ENCODE assay signal across 8 cellular contexts in genomic region chr6:12011276-12012112, GRCh38. TPM values are rescaled to one million over a fixed set of nuclear protein-coding genes. Genes with fewer than 3 reads are reported as not detected.
DNase-seq lines count a peak whose midpoint lies in the region; ATAC-seq and TF ChIP-seq lines count a peak whose summit lies in the region.

No MANE protein-coding gene starts in this region.

- H2AK9ac ChIP-seq in IMR-90 (replicated peaks; ENCODE audit: low read depth, low read length, poor library complexity), result no peak overlapping the region

- H3K14ac ChIP-seq in IMR-90 (replicated peaks; ENCODE audit: low read depth, low read length), result no peak overlapping the region

- H3K4me3 ChIP-seq in IMR-90 (ENCODE audit: insufficient read depth, low read depth, low read length), result peak overlapping the region; percentile 76
- peak overlapping the region; percentile 85 for H3K4me3 ChIP-seq in epithelial cell of esophagus (ENCODE audit: low read length)
- peak overlapping the region; percentile 62 to 79 for H3K4me3 ChIP-seq in mucosa of rectum (ENCODE audit: low read length in 2 of 2)

- H3K9me3 ChIP-seq in IMR-90 (ENCODE audit: control insufficient read depth, insufficient read depth, low read length), result peaks cover 2% of the 10 kb centered on the region; the same call in 1 of the 2 replicates
- no peaks in the 10 kb centered on the region for H3K9me3 ChIP-seq in mucosa of rectum (ENCODE audit: control insufficient read depth in 2 of 2, low read length in 2 of 2)

- H2BK120ac ChIP-seq in IMR-90 (ENCODE audit: low read depth, low read length), result no peak overlapping the region

- in situ Hi-C loops in IMR-90 (cut with MboI; ENCODE audit: low sequenced_read_pairs), result loop anchor here (10.0 kb wide), 1 partner anchor 427 kb away; no protein-coding TSS in a partner anchor

- POLR2A ChIA-PET in IMR-90 (lab: Charles Lee; ENCODE audit: unreplicated experiment), result no interaction called here

- 0% methylated on average over 16 of the region's 108 CpGs; no CpG with 5 or more reads in 1 of the 2 experiments for WGBS in IMR-90 (ENCODE audit: extremely low coverage in 2 of 2, insufficient read length in 1 of 2), 2 experiments

- no peaks in the 10 kb centered on the region; the same call in 1 of the 2 replicates for H3K4me1 ChIP-seq in IMR-90 (ENCODE audit: control insufficient read depth, insufficient read depth, low read length)
- peaks cover 20 to 28% of the 10 kb centered on the region in 2 donors for H3K4me1 ChIP-seq in mucosa of rectum (ENCODE audit: control insufficient read depth in 2 of 2, insufficient read depth in 2 of 2, low read length in 2 of 2)

- no peak overlapping the region for H4K5ac ChIP-seq in IMR-90 (ENCODE audit: low read depth, low read length)

- H4K20me1 ChIP-seq in IMR-90 (ENCODE audit: insufficient read depth, low read length), result peaks cover 5% of the 10 kb centered on the region; the same call in 1 of the 2 replicates

- intact Hi-C loops in IMR-90 (cut with micrococcal nuclease), result loop anchor here (1.0 to 5.0 kb wide), 10 partner anchors 94 to 427 kb away; no protein-coding TSS in a partner anchor

- no peak overlapping the region for H2AK5ac ChIP-seq in IMR-90 (ENCODE audit: low read depth, low read length)

- H3K18ac ChIP-seq in IMR-90 (ENCODE audit: low read depth, low read length), result no peak overlapping the region

- H3K56ac ChIP-seq in IMR-90 (ENCODE audit: extremely low read depth, insufficient read depth, low read length), result no peak overlapping the region

- no peak overlapping the region for H2BK20ac ChIP-seq in IMR-90 (ENCODE audit: low read depth, low read length)

- dilution Hi-C loops in IMR-90 (cut with HindIII; ENCODE audit: low sequenced_read_pairs, unreplicated experiment), result no loop called here

- no TSS peak for BruUV-seq in IMR-90 (replicated peaks; lab: Mats Ljungman, UMichigan)

- H3K27me3 ChIP-seq in IMR-90 (ENCODE audit: control insufficient read depth, insufficient read depth, low read length), result no peaks in the 10 kb centered on the region
- no peaks in the 10 kb centered on the region for H3K27me3 ChIP-seq in mucosa of rectum (ENCODE audit: control insufficient read depth in 2 of 2, insufficient read depth in 2 of 2, low read length in 2 of 2)

- peak; percentile 60 for ATAC-seq in GM21529 (IDR thresholded peaks at IDR 0.05; ENCODE audit: unreplicated experiment)
- ATAC-seq in IMR-90 (ENCODE audit: low read depth), result peak; percentile 72

- TF ChIP-seq POLR2A in IMR-90 (IDR thresholded peaks at IDR 0.05; ENCODE audit: low read depth, low read length), result peak; percentile 66

- H4K91ac ChIP-seq in IMR-90 (ENCODE audit: insufficient read depth, low read depth, low read length), result no peak overlapping the region

- H3K36me3 ChIP-seq in IMR-90 (ENCODE audit: control insufficient read depth, insufficient read depth, low read length) (no peaks in the 10 kb centered on the region), mucosa of rectum (ENCODE audit: control insufficient read depth in 2 of 2, insufficient read depth in 2 of 2, low read length in 2 of 2) (no peaks in the 10 kb centered on the region)

- peak overlapping the region; percentile 63; the same call in 1 of the 2 replicates for H3K27ac ChIP-seq in IMR-90 (ENCODE audit: insufficient read depth, low read length)
- peak overlapping the region; percentile 98 to 99 for H3K27ac ChIP-seq in mucosa of rectum (ENCODE audit: low read depth in 2 of 2, low read length in 2 of 2)

- no peak overlapping the region for H3K23ac ChIP-seq in IMR-90 (ENCODE audit: low read depth, low read length)

- no peak overlapping the region for H2BK15ac ChIP-seq in IMR-90 (ENCODE audit: low read depth, low read length)

- peak; percentile 34 for DNase-seq in DMS153 treated with DMSO at 0.1 percent for 48 hours (lab: John Stamatoyannopoulos, UW; ENCODE audit: unreplicated experiment)
- DNase-seq in IMR-90, result peak; percentile 96
- peak; percentile 97 for DNase-seq in OCI-M1 (lab: John Stamatoyannopoulos, UW)
- peak; percentile 90 for DNase-seq in activated T-cell treated with anti-CD3 and anti-CD28 coated beads for 4 hours
- DNase-seq in epithelial cell of esophagus (ENCODE audit: low read depth), result peak; percentile 99
- DNase-seq in stimulated activated CD8-positive, alpha-beta memory T cell treated with anti-CD3 and anti-CD28 coated beads, Interleukin-7, amount 100 ng/mL, for 24 hours (ENCODE audit: low read depth), result peak; percentile 91

- H3K9ac ChIP-seq in IMR-90 (ENCODE audit: low read depth, low read length), result no peak overlapping the region
- peak overlapping the region in 1 of 2 donors; percentile 49 for H3K9ac ChIP-seq in mucosa of rectum (ENCODE audit: low read depth in 1 of 2, low read length in 2 of 2)

- no peak overlapping the region for H3K4ac ChIP-seq in IMR-90 (ENCODE audit: low read depth, low read length)

- H2BK5ac ChIP-seq in IMR-90 (ENCODE audit: low read depth, low read length, poor library complexity, severe bottlenecking), result peak overlapping the region; percentile 85

- CTCF ChIA-PET in IMR-90 (lab: Yijun Ruan, JAX), result interaction anchor here (3.1 kb wide), 1 partner anchor 356 kb away, joined by 11 read pairs; no protein-coding TSS in a partner anchor

- no peaks in the 10 kb centered on the region; the same call in 1 of the 2 replicates for H3K9me1 ChIP-seq in IMR-90 (ENCODE audit: insufficient read depth, low read length)

- TF ChIP-seq RAD21 in IMR-90 (IDR thresholded peaks at IDR 0.05; ENCODE audit: low read length), result no peak

- no peak overlapping the region for H3K4me2 ChIP-seq in IMR-90 (ENCODE audit: low read depth, low read length)

- no peak for TF ChIP-seq CTCF in IMR-90 (conservative IDR thresholded peaks at IDR 0.05; ENCODE audit: low read depth, low read length)
- no peak for TF ChIP-seq CTCF in epithelial cell of esophagus (IDR thresholded peaks at IDR 0.05; ENCODE audit: insufficient read depth, low read depth, low read length, missing control alignments)

- peak overlapping the region; percentile 79 for H2AFZ ChIP-seq in IMR-90 (replicated peaks; ENCODE audit: low read length, poor library complexity)

- H4K8ac ChIP-seq in IMR-90 (ENCODE audit: low read depth in 2 of 2, low read length in 2 of 2), result no peak overlapping the region

- H3K79me1 ChIP-seq in IMR-90 (ENCODE audit: low read depth in 1 of 2, low read length in 2 of 2), result peaks cover 8 to 34% of the 10 kb centered on the region in 2 experiments; a peak in 3 of 4 replicates

TF ChIP-seq in IMR-90, 13 proteins besides CTCF, POLR2A, EP300 and RAD21:
- no peak for TF ChIP-seq CHD1 (IDR thresholded peaks at IDR 0.05; ENCODE audit: low read depth, low read length)
- peak; percentile 60; the same call in 1 of the 2 replicates for TF ChIP-seq BHLHE40 (IDR thresholded peaks at IDR 0.05; ENCODE audit: low read depth, low read length)
- TF ChIP-seq MAFK (IDR thresholded peaks at IDR 0.05; ENCODE audit: low read depth, low read length), result no peak
- TF ChIP-seq USF2 (IDR thresholded peaks at IDR 0.05; ENCODE audit: low read depth, low read length), result peak; percentile 82
- TF ChIP-seq MAZ (IDR thresholded peaks at IDR 0.05; ENCODE audit: borderline replicate concordance, low read depth, low read length), result peak; percentile 92
- TF ChIP-seq NFE2L2 (IDR thresholded peaks at IDR 0.05; ENCODE audit: low read depth, low read length), result peak; percentile 23; the same call in 1 of the 2 replicates

RNA-seq across cellular contexts. Expression of gene HIVEP1, which starts 0.6 kb away (rescaled TPM):
- total RNA-seq in IMR-90 (2012; rRNA removed), result 16.7 and 17.2 TPM in 2 replicates
- 13.0 and 14.4 TPM in 2 replicates for polyA plus RNA-seq in IMR-90 (2012; rRNA removed)
- polyA plus RNA-seq in IMR-90 (2012; cell fraction: cytosol; rRNA removed), result 7.3 and 8.8 TPM in 2 replicates
- polyA plus RNA-seq in IMR-90 (2012; cell fraction: nucleus; rRNA removed; ENCODE audit: low replicate concordance), result 32.2 and 33.4 TPM in 2 replicates

Comparison
In these comparisons a context has a peak if more than half of its experiments do, and no peak if none do; other contexts are left out.
1. Peak in every context shown above with its lines: DNase-seq, ATAC-seq, H3K4me3 ChIP-seq and H3K27ac ChIP-seq.
2. DNase-seq: peak in every context shown above with its lines; median percentile 99 in epithelial cell of esophagus; 97 in OCI-M1; 96 in IMR-90; 91 in stimulated activated CD8-positive, alpha-beta memory T cell treated with anti-CD3 and anti-CD28 coated beads, Interleukin-7, amount 100 ng/mL, for 24 hours; 90 in activated T-cell treated with anti-CD3 and anti-CD28 coated beads for 4 hours; 34 in DMS153 treated with DMSO at 0.1 percent for 48 hours.